Comparison of ENCODE assay signal across 37 cellular contexts in genomic region chr10:128793726-128794655, GRCh38.
"Had no signal": no experiment of that assay in that cellular context is flagged by ENCODE, and none has a peak within 500 bp of the region (broad histone marks: within the 10 kb centered on the region; RNA-seq: fewer than 3 reads in every experiment).

No MANE protein-coding gene starts in this region.

- H3K9me3 Mint-ChIP-seq: activated B cell treated with CpG ODN at 0.5 μM for 24 hours; activated CD4-positive, alpha-beta memory T cell treated with anti-CD3 and anti-CD28 coated beads for 36 hours; activated CD4-positive, alpha-beta T cell treated with anti-CD3 and anti-CD28 coated beads, Interleukin-2, amount 10 ng/mL, durations not matched to agents 24 days and 14 days; activated naive CD8-positive, alpha-beta T cell treated with anti-CD3 and anti-CD28 coated beads, Interleukin-2, amount 10 ng/mL, durations not matched to agents 7 days and 5 days; activated T-helper 1 cell treated with anti-CD3 and anti-CD28 coated beads, Interleukin-12 subunit alpha, Interleukin-12 subunit beta, Interleukin-2, Interleukin-4 antibody, amounts not matched to agents 30 ng/mL and 10 ng/mL and 1 ng/mL, durations not matched to agents 14 hours and 24 hours and 36 hours; dendritic cell treated with granulocyte-macrophage colony-stimulating factor and Interleukin-4, amounts not matched to agents 40 ng/mL and 50 ng/mL, for 4 days; endodermal cell; T-helper 2 cell treated with Interferon-gamma antibody and Interleukin-4, amounts not matched to agents 5 μg/mL and 100 μg/mL, for 36 hours had no signal

- H3K4me3 ChIP-seq: coronary artery, dorsolateral prefrontal cortex, gastrocnemius medialis, heart right ventricle had no signal

- H3K9me3 ChIP-seq: gastrocnemius medialis, heart right ventricle had no signal

- H3K27me3 ChIP-seq: brain microvascular endothelial cell, foreskin keratinocyte, gastrocnemius medialis had no signal

- FAIRE-seq: astrocyte, bronchial epithelial cell had no signal

- H3K36me3 ChIP-seq: brain microvascular endothelial cell, gastrocnemius medialis, heart right ventricle, WERI-Rb-1 had no signal

- H3K4me3 Mint-ChIP-seq: activated B cell treated with CpG ODN at 0.5 μM for 24 hours; activated CD4-positive, alpha-beta memory T cell treated with anti-CD3 and anti-CD28 coated beads for 36 hours; activated CD4-positive, alpha-beta T cell treated with anti-CD3 and anti-CD28 coated beads for 36 hours; activated CD4-positive, alpha-beta T cell treated with anti-CD3 and anti-CD28 coated beads, Interleukin-2, amount 10 ng/mL, durations not matched to agents 24 days and 14 days; activated CD8-positive, alpha-beta memory T cell treated with anti-CD3 and anti-CD28 coated beads, Interleukin-2, amount 10 ng/mL, durations not matched to agents 7 days and 5 days; activated CD8-positive, alpha-beta T cell treated with anti-CD3 and anti-CD28 coated beads, Interleukin-2, amount 10 ng/mL, durations not matched to agents 7 days and 5 days; activated naive CD4-positive, alpha-beta T cell treated with anti-CD3 and anti-CD28 coated beads, Interleukin-2, amount 10 ng/mL, durations not matched to agents 7 days and 5 days; activated naive CD8-positive, alpha-beta T cell treated with anti-CD3 and anti-CD28 coated beads, Interleukin-2, amount 10 ng/mL, durations not matched to agents 7 days and 5 days; activated T-helper 1 cell treated with anti-CD3 and anti-CD28 coated beads, Interleukin-12 subunit alpha, Interleukin-12 subunit beta, Interleukin-2, Interleukin-4 antibody, amounts not matched to agents 30 ng/mL and 10 ng/mL and 1 ng/mL, durations not matched to agents 14 hours and 24 hours and 36 hours; central memory CD8-positive, alpha-beta T cell; dendritic cell treated with granulocyte-macrophage colony-stimulating factor and Interleukin-4, amounts not matched to agents 40 ng/mL and 50 ng/mL, for 4 days; endodermal cell; T-helper 17 cell; T-helper 2 cell treated with Interferon-gamma antibody and Interleukin-4, amounts not matched to agents 5 μg/mL and 100 μg/mL, for 36 hours had no signal

- DNase-seq: activated B cell treated with CpG ODN at 0.5 μM for 24 hours; activated CD4-positive, alpha-beta memory T cell treated with anti-CD3 and anti-CD28 coated beads for 36 hours; activated CD4-positive, alpha-beta T cell treated with anti-CD3 and anti-CD28 coated beads for 36 hours; activated CD4-positive, alpha-beta T cell treated with anti-CD3 and anti-CD28 coated beads, Interleukin-2, amount 10 ng/mL, durations not matched to agents 24 days and 14 days; activated CD4-positive, CD25-positive, alpha-beta regulatory T cell treated with anti-CD3 and anti-CD28 coated beads, Interleukin-2, amount 50 U/mL, for 72 hours; activated CD8-positive, alpha-beta memory T cell treated with anti-CD3 and anti-CD28 coated beads, Interleukin-2, amount 10 ng/mL, durations not matched to agents 7 days and 5 days; activated CD8-positive, alpha-beta memory T cell treated with anti-CD3 and anti-CD28 coated beads, Interleukin-2, amount 50 U/mL, for 4 hours; activated CD8-positive, alpha-beta T cell treated with anti-CD3 and anti-CD28 coated beads, Interleukin-2, amount 10 ng/mL, durations not matched to agents 7 days and 5 days; activated gamma-delta T cell; activated naive CD4-positive, alpha-beta T cell; activated naive CD4-positive, alpha-beta T cell treated with anti-CD3 and anti-CD28 coated beads, Interleukin-2, amount 10 ng/mL, durations not matched to agents 7 days and 5 days; activated naive CD8-positive, alpha-beta T cell treated with anti-CD3 and anti-CD28 coated beads, Interleukin-2, amount 10 ng/mL, durations not matched to agents 7 days and 5 days; activated T-cell treated with anti-CD3 and anti-CD28 coated beads, Interleukin-2, amount 50 U/mL, for 1 hour; activated T-cell treated with anti-CD3 and anti-CD28 coated beads, Interleukin-2, amount 50 U/mL, for 48 hours; amniotic stem cell; anterior cingulate cortex; brain microvascular endothelial cell; dorsolateral prefrontal cortex; effector memory CD4-positive, alpha-beta T cell; endodermal cell; foreskin keratinocyte; gastrocnemius medialis; glutamatergic neuron; heart right ventricle; T-helper 1 cell; T-helper 17 cell; T1000; WERI-Rb-1 had no signal

- H3K27me3 Mint-ChIP-seq: activated B cell treated with CpG ODN at 0.5 μM for 24 hours; activated CD4-positive, alpha-beta memory T cell treated with anti-CD3 and anti-CD28 coated beads for 36 hours; activated CD4-positive, alpha-beta T cell treated with anti-CD3 and anti-CD28 coated beads, Interleukin-2, amount 10 ng/mL, durations not matched to agents 24 days and 14 days; activated CD8-positive, alpha-beta memory T cell treated with anti-CD3 and anti-CD28 coated beads, Interleukin-2, amount 10 ng/mL, durations not matched to agents 7 days and 5 days; activated naive CD4-positive, alpha-beta T cell treated with anti-CD3 and anti-CD28 coated beads, Interleukin-2, amount 10 ng/mL, durations not matched to agents 7 days and 5 days; activated naive CD8-positive, alpha-beta T cell treated with anti-CD3 and anti-CD28 coated beads, Interleukin-2, amount 10 ng/mL, durations not matched to agents 7 days and 5 days had no signal

- ATAC-seq: activated CD4-positive, alpha-beta T cell treated with anti-CD3 and anti-CD28 coated beads for 36 hours; activated CD8-positive, alpha-beta memory T cell treated with anti-CD3 and anti-CD28 coated beads, Interleukin-2, amount 10 ng/mL, durations not matched to agents 7 days and 5 days; activated CD8-positive, alpha-beta T cell treated with anti-CD3 and anti-CD28 coated beads, Interleukin-2, amount 10 ng/mL, durations not matched to agents 7 days and 5 days; activated naive CD4-positive, alpha-beta T cell treated with anti-CD3 and anti-CD28 coated beads, Interleukin-2, amount 50 U/mL, for 72 hours; esophagus mucosa; foreskin keratinocyte; gastrocnemius medialis; heart right ventricle; T-helper 17 cell had no signal

- H3K27ac Mint-ChIP-seq: activated B cell treated with CpG ODN at 0.5 μM for 24 hours; activated CD4-positive, alpha-beta memory T cell treated with anti-CD3 and anti-CD28 coated beads for 36 hours; activated CD4-positive, alpha-beta T cell treated with anti-CD3 and anti-CD28 coated beads for 36 hours; activated CD4-positive, alpha-beta T cell treated with anti-CD3 and anti-CD28 coated beads, Interleukin-2, amount 10 ng/mL, durations not matched to agents 24 days and 14 days; activated CD8-positive, alpha-beta memory T cell treated with anti-CD3 and anti-CD28 coated beads, Interleukin-2, amount 10 ng/mL, durations not matched to agents 7 days and 5 days; activated CD8-positive, alpha-beta T cell treated with anti-CD3 and anti-CD28 coated beads, Interleukin-2, amount 10 ng/mL, durations not matched to agents 7 days and 5 days; activated naive CD4-positive, alpha-beta T cell treated with anti-CD3 and anti-CD28 coated beads, Interleukin-2, amount 10 ng/mL, durations not matched to agents 7 days and 5 days; activated naive CD8-positive, alpha-beta T cell treated with anti-CD3 and anti-CD28 coated beads, Interleukin-2, amount 10 ng/mL, durations not matched to agents 7 days and 5 days; activated T-helper 1 cell treated with anti-CD3 and anti-CD28 coated beads, Interleukin-12 subunit alpha, Interleukin-12 subunit beta, Interleukin-2, Interleukin-4 antibody, amounts not matched to agents 30 ng/mL and 10 ng/mL and 1 ng/mL, durations not matched to agents 14 hours and 24 hours and 36 hours; dendritic cell treated with granulocyte-macrophage colony-stimulating factor and Interleukin-4, amounts not matched to agents 40 ng/mL and 50 ng/mL, for 4 days; endodermal cell; T-helper 17 cell; T-helper 2 cell treated with Interferon-gamma antibody and Interleukin-4, amounts not matched to agents 5 μg/mL and 100 μg/mL, for 36 hours had no signal

- H3K4me1 ChIP-seq: foreskin keratinocyte, gastrocnemius medialis, heart right ventricle had no signal

- H3K36me3 Mint-ChIP-seq: activated CD4-positive, alpha-beta memory T cell treated with anti-CD3 and anti-CD28 coated beads for 36 hours; activated CD8-positive, alpha-beta memory T cell treated with anti-CD3 and anti-CD28 coated beads, Interleukin-2, amount 10 ng/mL, durations not matched to agents 7 days and 5 days; activated naive CD4-positive, alpha-beta T cell treated with anti-CD3 and anti-CD28 coated beads, Interleukin-2, amount 10 ng/mL, durations not matched to agents 7 days and 5 days; activated naive CD4-positive, alpha-beta T cell treated with anti-CD3 and anti-CD28 coated beads, Interleukin-2, amount 50 U/mL, for 72 hours; activated naive CD8-positive, alpha-beta T cell treated with anti-CD3 and anti-CD28 coated beads, Interleukin-2, amount 10 ng/mL, durations not matched to agents 7 days and 5 days had no signal

- H3K4me1 Mint-ChIP-seq: activated B cell treated with CpG ODN at 0.5 μM for 24 hours; activated CD4-positive, alpha-beta T cell treated with anti-CD3 and anti-CD28 coated beads for 36 hours; activated CD4-positive, alpha-beta T cell treated with anti-CD3 and anti-CD28 coated beads, Interleukin-2, amount 10 ng/mL, durations not matched to agents 24 days and 14 days; activated CD8-positive, alpha-beta memory T cell treated with anti-CD3 and anti-CD28 coated beads, Interleukin-2, amount 10 ng/mL, durations not matched to agents 7 days and 5 days; activated naive CD4-positive, alpha-beta T cell treated with anti-CD3 and anti-CD28 coated beads, Interleukin-2, amount 10 ng/mL, durations not matched to agents 7 days and 5 days; activated naive CD8-positive, alpha-beta T cell treated with anti-CD3 and anti-CD28 coated beads, Interleukin-2, amount 10 ng/mL, durations not matched to agents 7 days and 5 days; central memory CD8-positive, alpha-beta T cell; endodermal cell; T-helper 17 cell had no signal

- H3K27ac ChIP-seq: brain microvascular endothelial cell, coronary artery, dorsolateral prefrontal cortex, foreskin keratinocyte, gastrocnemius medialis, heart right ventricle, WERI-Rb-1 had no signal
